In genomic region chr7:127932496-127932895, GRCh38 we compare ENCODE assay signal across 18 cellular contexts.
DNase-seq lines count a peak whose midpoint lies in the region; ATAC-seq and TF ChIP-seq lines count a peak whose summit lies in the region.
"Had no signal": no experiment of that assay in that cellular context is flagged by ENCODE, and none has a peak within 500 bp of the region (broad histone marks: within the 10 kb centered on the region; RNA-seq: fewer than 3 reads in every experiment).

No MANE protein-coding gene starts in this region.

- H3K14ac ChIP-seq in trophoblast cell (ENCODE audit: low read length): no peak overlapping the region

- TF ChIP-seq CTCF in neural crest cell (conservative IDR thresholded peaks at IDR 0.05) (no peak), glutamatergic neuron (IDR thresholded peaks at IDR 0.05; ENCODE audit: partially characterized antibody, unreplicated experiment) (no peak), heart left ventricle (IDR thresholded peaks at IDR 0.05) (no peak)

- H2AFZ ChIP-seq in Karpas-422 (ENCODE audit: low read length): no peak overlapping the region
- no peak overlapping the region for H2AFZ ChIP-seq in trophoblast cell (ENCODE audit: insufficient read depth, low read length, poor library complexity)

- no peak overlapping the region for H3K4ac ChIP-seq in trophoblast cell (ENCODE audit: low read depth, low read length)

- ATAC-seq in GM19324 (IDR thresholded peaks at IDR 0.05; ENCODE audit: low FRiP score, unreplicated experiment) (no peak), heart left ventricle (no peak)
- ATAC-seq: CD8-positive, alpha-beta T cell; GM12878 had no signal

- H3K4me2 ChIP-seq in Karpas-422 (ENCODE audit: low read depth, low read length, poor library complexity, severe bottlenecking) (no peak overlapping the region), trophoblast cell (ENCODE audit: low read length) (no peak overlapping the region)

- WGBS in trophoblast cell (ENCODE audit: extremely low coverage, insufficient coverage, insufficient read length): no CpG with 5 or more reads among the region's 1 CpG
- 90 to 98% (median 96%) methylated on average over 1 of the region's 1 CpG for WGBS in heart left ventricle, 4 donors

- no peaks in the 10 kb centered on the region for H4K20me1 ChIP-seq in Karpas-422 (ENCODE audit: insufficient read depth, low read depth, low read length)

- H3K23ac ChIP-seq in trophoblast cell (ENCODE audit: low read length): no peak overlapping the region

- H2BK5ac ChIP-seq in trophoblast cell (ENCODE audit: low read depth, low read length, poor library complexity): no peak overlapping the region

- H3K9me2 ChIP-seq in Karpas-422 (replicated peaks; ENCODE audit: insufficient read depth, low read length): no peaks in the 10 kb centered on the region

- H3K4me3 Mint-ChIP-seq in neural crest cell: no peak overlapping the region
- no peak overlapping the region for H3K4me3 Mint-ChIP-seq in glutamatergic neuron (ENCODE audit: unreplicated experiment)
- H3K4me3 Mint-ChIP-seq: CD8-positive, alpha-beta T cell had no signal

- H3K36me3 ChIP-seq in Karpas-422 (ENCODE audit: insufficient read depth, low read length) (peaks cover 24% of the 10 kb centered on the region), trophoblast cell (ENCODE audit: control insufficient read depth in 1 of 2, insufficient read depth in 2 of 2, low read length in 2 of 2) (peaks cover 10 to 35% of the 10 kb centered on the region in 2 experiments), heart left ventricle (peaks cover 0 to 39% (median 20%) of the 10 kb centered on the region in 9 donors)

- H3K27me3 ChIP-seq in Karpas-422 (ENCODE audit: low read length) (no peaks in the 10 kb centered on the region), trophoblast cell (ENCODE audit: insufficient read depth, low read length) (no peaks in the 10 kb centered on the region), heart left ventricle (no peaks in the 10 kb centered on the region)

- H3K9ac ChIP-seq in Karpas-422 (ENCODE audit: low read length) (no peak overlapping the region), trophoblast cell (ENCODE audit: low read length) (no peak overlapping the region)

- no peak overlapping the region for H3K18ac ChIP-seq in trophoblast cell (ENCODE audit: low read length)

- H3K9me3 Mint-ChIP-seq in neural crest cell (peaks cover 4% of the 10 kb centered on the region), glutamatergic neuron (ENCODE audit: unreplicated experiment) (peaks cover 6% of the 10 kb centered on the region)
- H3K9me3 Mint-ChIP-seq: CD8-positive, alpha-beta T cell had no signal

- H4K12ac ChIP-seq in trophoblast cell (ENCODE audit: low read depth, low read length): no peak overlapping the region

- peaks cover 36% of the 10 kb centered on the region for H3K36me3 Mint-ChIP-seq in neural crest cell (ENCODE audit: low read depth)
- H3K36me3 Mint-ChIP-seq in glutamatergic neuron (ENCODE audit: unreplicated experiment): peaks cover 25% of the 10 kb centered on the region

- no peak overlapping the region for H2AK5ac ChIP-seq in trophoblast cell (ENCODE audit: low read length)

- H3K9me3 ChIP-seq in Karpas-422 (ENCODE audit: low read length) (no peaks in the 10 kb centered on the region), trophoblast cell (ENCODE audit: insufficient read depth, low read depth, low read length) (no peaks in the 10 kb centered on the region), heart left ventricle (peaks cover 0 to 10% (median 0%) of the 10 kb centered on the region in 12 donors)
- H3K9me3 ChIP-seq: Caco-2, HAP-1 had no signal

- H4K8ac ChIP-seq in trophoblast cell (ENCODE audit: low read depth, low read length): no peak overlapping the region

- H3K27me3 Mint-ChIP-seq in neural crest cell (ENCODE audit: low read depth) (no peaks in the 10 kb centered on the region), glutamatergic neuron (ENCODE audit: unreplicated experiment) (no peaks in the 10 kb centered on the region)

- H2BK12ac ChIP-seq in trophoblast cell (ENCODE audit: low read length): no peak overlapping the region

- H2BK120ac ChIP-seq in trophoblast cell (ENCODE audit: insufficient read depth, low read length, poor library complexity): no peak overlapping the region

- intact Hi-C loops in heart left ventricle (cut with DNase I): no loop called here

- no peak for TF ChIP-seq POLR2A in heart left ventricle (IDR thresholded peaks at IDR 0.05)

- DNase-seq in Karpas-422 (no peak), astrocyte of the hippocampus (ENCODE audit: low read depth, low spot score) (peak; percentile 61), neural crest cell (ENCODE audit: low read depth, low spot score) (no peak), trophoblast cell (peak; percentile 17 to 78), glutamatergic neuron (no peak), heart left ventricle (no peak)
- DNase-seq in activated naive CD4-positive, alpha-beta T cell treated with Interleukin-2 at 50 U/mL for 16 hours: no peak
- DNase-seq: C1 segment of cervical spinal cord; Caco-2; CD8-positive, alpha-beta T cell; DMS153; DND-41; EL; GDM1; GOT3 had no signal

- peaks cover 97% of the 10 kb centered on the region for H3K4me1 ChIP-seq in Karpas-422 (ENCODE audit: low read length)
- no peaks in the 10 kb centered on the region for H3K4me1 ChIP-seq in trophoblast cell (ENCODE audit: control insufficient read depth in 1 of 2, insufficient read depth in 2 of 2, low read length in 2 of 2)
- H3K4me1 ChIP-seq in heart left ventricle: peaks cover 0 to 10% (median 0%) of the 10 kb centered on the region in 12 donors
- H3K4me1 ChIP-seq: HAP-1 had no signal

- H3K4me3 ChIP-seq in Karpas-422 (ENCODE audit: low read length) (no peak overlapping the region), trophoblast cell (ENCODE audit: low read depth, low read length) (no peak overlapping the region), heart left ventricle (no peak overlapping the region)
- H3K4me3 ChIP-seq: GM12878, HAP-1 had no signal

- peaks cover 77% of the 10 kb centered on the region for H3K79me2 ChIP-seq in Karpas-422 (ENCODE audit: low read length)
- no peaks in the 10 kb centered on the region for H3K79me2 ChIP-seq in trophoblast cell (ENCODE audit: control insufficient read depth, insufficient read depth, low read length, poor library complexity)

- H3K27ac Mint-ChIP-seq in neural crest cell (ENCODE audit: unreplicated experiment): peak overlapping the region; percentile 43
- no peak overlapping the region for H3K27ac Mint-ChIP-seq in glutamatergic neuron (ENCODE audit: unreplicated experiment)
- H3K27ac Mint-ChIP-seq: CD8-positive, alpha-beta T cell had no signal

- no peaks in the 10 kb centered on the region for H3K79me1 ChIP-seq in trophoblast cell (ENCODE audit: low read length)

- H3K4me1 Mint-ChIP-seq in neural crest cell (peaks cover 75% of the 10 kb centered on the region), glutamatergic neuron (ENCODE audit: low read depth, unreplicated experiment) (peaks cover 26% of the 10 kb centered on the region)

- H4K91ac ChIP-seq in trophoblast cell (ENCODE audit: low read depth, low read length): no peak overlapping the region

- H3K27ac ChIP-seq in Karpas-422 (ENCODE audit: low read length): peak overlapping the region; percentile 87
- H3K27ac ChIP-seq in trophoblast cell (ENCODE audit: low read depth, low read length): no peak overlapping the region
- no peak overlapping the region for H3K27ac ChIP-seq in heart left ventricle

Comparison
In these comparisons a context has a peak if more than half of its experiments do, and no peak if none do; other contexts are left out.
1. DNase-seq: peak in astrocyte of the hippocampus (single experiment) and trophoblast cell (2 of 2); none in Karpas-422 (single experiment), neural crest cell (single experiment), glutamatergic neuron (single experiment), activated naive CD4-positive, alpha-beta T cell treated with Interleukin-2 at 50 U/mL for 16 hours (single experiment) and heart left ventricle (0 of 5).